In genomic region chr1:28112388-28113311, GRCh38 we compare ENCODE assay signal across 8 cellular contexts. TPM values are rescaled to one million over a fixed set of nuclear protein-coding genes. Genes with fewer than 3 reads are reported as not detected.
DNase-seq lines count a peak whose midpoint lies in the region; ATAC-seq and TF ChIP-seq lines count a peak whose summit lies in the region.

No MANE protein-coding gene starts in this region.

- peaks cover 38 to 60% of the 10 kb centered on the region in 2 donors for H3K4me1 Mint-ChIP-seq in natural killer cell treated with Interleukin-12 subunit alpha and Interleukin-12 subunit beta and Interleukin-15 and Interleukin-18, amount 100 ng/mL, for 72 hours (ENCODE audit: low read depth in 2 of 2)

- H3K4me3 Mint-ChIP-seq in natural killer cell treated with Interleukin-12 subunit alpha and Interleukin-12 subunit beta and Interleukin-15 and Interleukin-18, amount 100 ng/mL, for 72 hours: peak overlapping the region; percentile 69

- peak; percentile 41 to 59 for ATAC-seq in natural killer cell treated with Interleukin-12 subunit alpha and Interleukin-12 subunit beta and Interleukin-15 and Interleukin-18, amount 100 ng/mL, for 72 hours
- ATAC-seq in sciatic nerve: no peak
- ATAC-seq in GM21737 (IDR thresholded peaks at IDR 0.05; ENCODE audit: unreplicated experiment): no peak

- H3K27me3 Mint-ChIP-seq in natural killer cell treated with Interleukin-12 subunit alpha and Interleukin-12 subunit beta and Interleukin-15 and Interleukin-18, amount 100 ng/mL, for 72 hours: no peaks in the 10 kb centered on the region

- intact Hi-C loops in sciatic nerve (cut with DNase I): no loop called here

- H3K4me3 ChIP-seq in choroid plexus epithelial cell (ENCODE audit: low read depth, low read length): no peak overlapping the region

- peak; percentile 57 for DNase-seq in GM04504 (ENCODE audit: low read depth)
- peak; percentile 93 for DNase-seq in MV-4-11 (lab: John Stamatoyannopoulos, UW)
- DNase-seq in choroid plexus epithelial cell (ENCODE audit: low read depth): peak; percentile 46
- DNase-seq in natural killer cell treated with Interleukin-12 subunit alpha and Interleukin-12 subunit beta and Interleukin-15 and Interleukin-18, amount 100 ng/mL, for 72 hours (ENCODE audit: low spot score): peak; percentile 79
- DNase-seq in superior temporal gyrus (ENCODE audit: extremely low spot score): no peak
- DNase-seq in sciatic nerve (ENCODE audit: low spot score): no peak
- DNase-seq in NCI-H446 (lab: John Stamatoyannopoulos, UW): no peak

- H3K36me3 Mint-ChIP-seq in natural killer cell treated with Interleukin-12 subunit alpha and Interleukin-12 subunit beta and Interleukin-15 and Interleukin-18, amount 100 ng/mL, for 72 hours: peaks cover 9% of the 10 kb centered on the region

- H3K9me3 Mint-ChIP-seq in natural killer cell treated with Interleukin-12 subunit alpha and Interleukin-12 subunit beta and Interleukin-15 and Interleukin-18, amount 100 ng/mL, for 72 hours: peaks cover 7% of the 10 kb centered on the region

- peak; percentile 51 for TF ChIP-seq CTCF in choroid plexus epithelial cell (conservative IDR thresholded peaks at IDR 0.05; ENCODE audit: low read depth, low read length)

- peak overlapping the region; percentile 83 to 92 for H3K27ac Mint-ChIP-seq in natural killer cell treated with Interleukin-12 subunit alpha and Interleukin-12 subunit beta and Interleukin-15 and Interleukin-18, amount 100 ng/mL, for 72 hours

RNA-seq across cellular contexts. Expression of gene EYA3, which starts 24.2 kb away (rescaled TPM):
- total RNA-seq in natural killer cell treated with Interleukin-12 subunit alpha and Interleukin-12 subunit beta and Interleukin-15 and Interleukin-18, amount 100 ng/mL, for 72 hours: 10 to 100 TPM; 62.6 to 64.6 TPM
- total RNA-seq in sciatic nerve: 20.1 TPM

Comparison
In these comparisons a context has a peak if more than half of its experiments do, and no peak if none do; other contexts are left out.
1. DNase-seq: peak in GM04504 (single experiment), MV-4-11 (single experiment), choroid plexus epithelial cell (single experiment) and natural killer cell treated with Interleukin-12 subunit alpha and Interleukin-12 subunit beta and Interleukin-15 and Interleukin-18, amount 100 ng/mL, for 72 hours (single experiment); none in superior temporal gyrus (single experiment), sciatic nerve (single experiment) and NCI-H446 (0 of 2).
2. ATAC-seq: peak in natural killer cell treated with Interleukin-12 subunit alpha and Interleukin-12 subunit beta and Interleukin-15 and Interleukin-18, amount 100 ng/mL, for 72 hours (2 of 2); none in sciatic nerve (single experiment) and GM21737 (single experiment).